In genomic region chr12:111101003-111101402, GRCh38 we compare ENCODE assay signal across 27 cellular contexts.
"Had no signal": no experiment of that assay in that cellular context is flagged by ENCODE, and none has a peak within 500 bp of the region (broad histone marks: within the 10 kb centered on the region; RNA-seq: fewer than 3 reads in every experiment).

No MANE protein-coding gene starts in this region.

- DNase-seq: cortex of kidney; effector CD4-positive, alpha-beta T cell; foreskin fibroblast; gastrocnemius medialis; head of caudate nucleus; left ventricle myocardium superior; mesenchymal stem cell; mucosa of descending colon; naive B cell; pancreas; right lobe of liver; small intestine; stimulated activated CD4-positive, alpha-beta T cell treated with anti-CD3 and anti-CD28 coated beads, Interleukin-12 subunit alpha, Interleukin-12 subunit beta, amount 100 ng/mL, for 4 hours; stimulated activated CD4-positive, alpha-beta T cell treated with anti-CD3 and anti-CD28 coated beads, Interleukin-1b, Interleukin-23, amount 100 ng/mL, for 48 hours; stimulated activated CD4-positive, alpha-beta T cell treated with anti-CD3 and anti-CD28 coated beads, Interleukin-4, amount 100 ng/mL, for 1 hour; stimulated activated CD8-positive, alpha-beta memory T cell treated with anti-CD3 and anti-CD28 coated beads, Interleukin-4, amount 100 ng/mL, for 48 hours; stimulated activated naive CD4-positive, alpha-beta T cell; stimulated activated naive CD8-positive, alpha-beta T cell treated with anti-CD3 and anti-CD28 coated beads, Interleukin-15, amount 100 ng/mL, for 72 hours; transverse colon; upper lobe of right lung; uterus had no signal

- H3K9me3 Mint-ChIP-seq: mesothelial cell of epicardium; natural killer cell treated with Interleukin-12 subunit alpha and Interleukin-12 subunit beta and Interleukin-15 and Interleukin-18, amount 100 ng/mL, for 72 hours; neural crest cell had no signal

- H3K4me3 ChIP-seq: gastrocnemius medialis, mucosa of descending colon, pancreas, right lobe of liver, suprapubic skin, transverse colon, upper lobe of right lung, uterus had no signal

- H3K9me3 ChIP-seq: gastrocnemius medialis, mucosa of descending colon, neutrophil, pancreas, right lobe of liver, suprapubic skin, transverse colon, upper lobe of right lung, uterus had no signal

- H3K36me3 Mint-ChIP-seq: natural killer cell treated with Interleukin-12 subunit alpha and Interleukin-12 subunit beta and Interleukin-15 and Interleukin-18, amount 100 ng/mL, for 72 hours had no signal

- H3K27me3 Mint-ChIP-seq: stimulated activated naive CD8-positive, alpha-beta T cell treated with anti-CD3 and anti-CD28 coated beads, Interleukin-15, amount 100 ng/mL, for 72 hours had no signal

- H3K4me1 ChIP-seq: gastrocnemius medialis, pancreas, transverse colon, upper lobe of right lung, uterus had no signal

- H3K4me1 Mint-ChIP-seq: mesothelial cell of epicardium, neural crest cell had no signal

- H3K36me3 ChIP-seq: gastrocnemius medialis, neutrophil, pancreas, right lobe of liver, suprapubic skin, transverse colon, upper lobe of right lung, uterus had no signal

- H3K4me3 Mint-ChIP-seq: mesothelial cell of epicardium; naive B cell; natural killer cell treated with Interleukin-12 subunit alpha and Interleukin-12 subunit beta and Interleukin-15 and Interleukin-18, amount 100 ng/mL, for 72 hours; neural crest cell; stimulated activated naive CD8-positive, alpha-beta T cell treated with anti-CD3 and anti-CD28 coated beads, Interleukin-15, amount 100 ng/mL, for 72 hours had no signal

- H3K27ac ChIP-seq: epithelial cell of prostate, gastrocnemius medialis, neutrophil, pancreas, right lobe of liver, suprapubic skin, transverse colon, upper lobe of right lung, uterus had no signal

- H3K27me3 ChIP-seq: neutrophil, pancreas, right lobe of liver, uterus had no signal

- H3K27ac Mint-ChIP-seq: mesothelial cell of epicardium; naive B cell; natural killer cell treated with Interleukin-12 subunit alpha and Interleukin-12 subunit beta and Interleukin-15 and Interleukin-18, amount 100 ng/mL, for 72 hours; stimulated activated naive CD8-positive, alpha-beta T cell treated with anti-CD3 and anti-CD28 coated beads, Interleukin-15, amount 100 ng/mL, for 72 hours had no signal
